In the genomic region with DNA sequence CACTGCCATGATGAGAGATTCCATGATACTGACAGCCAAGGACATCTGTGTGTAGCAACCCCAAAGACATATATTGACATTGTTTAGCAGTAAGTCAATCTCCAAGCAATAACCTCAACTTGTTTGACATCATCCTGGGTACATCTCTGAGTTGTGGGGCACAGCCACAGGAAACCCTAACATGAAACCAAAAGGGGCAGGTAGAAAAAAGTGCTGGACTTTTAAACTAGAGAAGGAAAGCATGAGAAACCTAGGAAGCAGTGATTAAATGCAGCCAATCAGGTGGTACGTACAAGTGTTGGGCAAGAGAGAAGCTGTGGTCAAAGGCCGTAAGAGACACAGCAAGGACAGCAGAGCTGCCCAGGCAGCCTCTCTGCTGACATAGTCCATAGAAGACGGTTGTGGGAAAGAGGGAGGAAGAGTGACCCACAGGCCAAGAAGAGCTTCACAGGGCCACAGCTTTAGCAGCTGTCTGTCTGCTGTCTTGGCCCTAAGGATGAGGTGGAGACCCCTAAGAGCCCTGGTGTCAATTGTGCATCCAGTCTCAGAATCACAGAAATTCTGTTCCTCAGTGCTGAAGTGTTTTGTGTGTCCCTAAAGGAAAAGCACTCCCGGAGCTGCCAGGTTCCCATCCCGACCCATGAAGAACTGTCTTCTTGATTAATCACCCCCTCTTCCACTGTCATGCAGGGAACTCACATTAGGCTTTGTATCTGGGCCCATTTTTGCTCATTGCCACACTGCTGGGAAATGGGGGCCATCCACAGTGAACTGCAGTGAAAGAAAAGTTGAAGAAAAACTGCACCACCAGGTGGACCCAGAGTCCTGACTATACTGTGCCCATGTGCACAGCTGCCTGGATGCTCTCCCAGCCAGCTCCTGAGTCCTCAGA, we compare ENCODE assay signal across 9 cellular contexts. TPM values are rescaled to one million over a fixed set of nuclear protein-coding genes. Genes with fewer than 3 reads are reported as not detected.
A peak's percentile ranks its signal among the peaks of the same experiment; 100 is the strongest.
DNase-seq lines count a peak whose midpoint lies in the region; ATAC-seq and TF ChIP-seq lines count a peak whose summit lies in the region.
"Had no signal": no experiment of that assay in that cellular context is flagged by ENCODE, and none has a peak within 500 bp of the region (broad histone marks: within the 10 kb centered on the region; RNA-seq: fewer than 3 reads in every experiment).

No MANE protein-coding gene starts in this region.

- peak; percentile 74 for ATAC-seq in HG03342 (IDR thresholded peaks at IDR 0.05; ENCODE audit: unreplicated experiment)
- ATAC-seq in naive thymus-derived CD8-positive, alpha-beta T cell = no peak

- no peaks in the 10 kb centered on the region for H3K27me3 ChIP-seq in PC-9 (ENCODE audit: insufficient read depth, low read depth)
- H3K27me3 ChIP-seq in parathyroid adenoma (ENCODE audit: control insufficient read depth, insufficient read depth, low read length) = no peaks in the 10 kb centered on the region
- H3K27me3 ChIP-seq: pancreas had no signal

- H3K9me3 ChIP-seq in PC-9 (ENCODE audit: insufficient read depth, low read depth) (no peaks in the 10 kb centered on the region), parathyroid adenoma (ENCODE audit: control insufficient read depth, low read length) (no peaks in the 10 kb centered on the region)
- H3K9me3 ChIP-seq: pancreas had no signal

- H3K27ac Mint-ChIP-seq in naive thymus-derived CD8-positive, alpha-beta T cell = no peak overlapping the region
- H3K27ac Mint-ChIP-seq: activated B cell treated with CpG ODN at 0.5 μM for 24 hours had no signal

- H3K9ac ChIP-seq in parathyroid adenoma = no peak overlapping the region

- H3K9me2 ChIP-seq in PC-9 (ENCODE audit: insufficient read depth) = no peaks in the 10 kb centered on the region

- POLR2A ChIA-PET in PC-9 (lab: Charles Lee; ENCODE audit: unreplicated experiment) = no interaction called here
- POLR2A ChIA-PET in naive thymus-derived CD8-positive, alpha-beta T cell (lab: Charles Lee) = no interaction called here

- H3K27ac ChIP-seq in PC-9 = no peak overlapping the region
- H3K27ac ChIP-seq in parathyroid adenoma = peak overlapping the region; percentile 0
- H3K27ac ChIP-seq: pancreas had no signal

- H3K36me3 Mint-ChIP-seq in naive thymus-derived CD8-positive, alpha-beta T cell = peaks cover 0 to 2% (median 0%) of the 10 kb centered on the region in 3 donors

- no peak overlapping the region for H3K4me3 Mint-ChIP-seq in naive thymus-derived CD8-positive, alpha-beta T cell
- H3K4me3 Mint-ChIP-seq: activated B cell treated with CpG ODN at 0.5 μM for 24 hours had no signal

- no peaks in the 10 kb centered on the region for H4K20me1 ChIP-seq in PC-9 (ENCODE audit: insufficient read depth)

- H3K27me3 Mint-ChIP-seq in naive thymus-derived CD8-positive, alpha-beta T cell = peaks cover 0 to 3% (median 0%) of the 10 kb centered on the region in 5 donors
- H3K27me3 Mint-ChIP-seq: activated B cell treated with CpG ODN at 0.5 μM for 24 hours had no signal

- peaks cover 0 to 3% (median 0%) of the 10 kb centered on the region in 9 donors for H3K9me3 Mint-ChIP-seq in naive thymus-derived CD8-positive, alpha-beta T cell
- H3K9me3 Mint-ChIP-seq: activated B cell treated with CpG ODN at 0.5 μM for 24 hours had no signal

- no peaks in the 10 kb centered on the region for H3K4me1 ChIP-seq in PC-9 (replicated peaks; ENCODE audit: insufficient read depth)
- H3K4me1 ChIP-seq in parathyroid adenoma = peaks cover 5% of the 10 kb centered on the region
- H3K4me1 ChIP-seq: pancreas had no signal

- no peak overlapping the region for H3K4me2 ChIP-seq in PC-9
- H3K4me2 ChIP-seq in parathyroid adenoma (ENCODE audit: low read length) = no peak overlapping the region

- BruUV-seq in PC-9 (replicated peaks; lab: Mats Ljungman, UMichigan) = no TSS peak

- DNase-seq in EL = peak; percentile 49
- DNase-seq in PC-9 = peak; percentile 45 to 46
- DNase-seq in epithelial cell of proximal tubule (ENCODE audit: low read depth) = no peak
- DNase-seq in amniotic stem cell (lab: John Stamatoyannopoulos, UW) = no peak
- DNase-seq in naive thymus-derived CD8-positive, alpha-beta T cell = no peak
- DNase-seq: activated B cell treated with CpG ODN at 0.5 μM for 24 hours, pancreas had no signal

- H3K4me1 Mint-ChIP-seq in naive thymus-derived CD8-positive, alpha-beta T cell = no peaks in the 10 kb centered on the region
- H3K4me1 Mint-ChIP-seq: activated B cell treated with CpG ODN at 0.5 μM for 24 hours had no signal

- H2AFZ ChIP-seq in PC-9 (no peak overlapping the region), parathyroid adenoma (peak overlapping the region; percentile 58)

- H3F3A ChIP-seq in PC-9 (ENCODE audit: insufficient read depth, low read depth) = no peaks in the 10 kb centered on the region

- H3K79me2 ChIP-seq in PC-9 (ENCODE audit: low read depth) (no peaks in the 10 kb centered on the region), parathyroid adenoma (no peaks in the 10 kb centered on the region)

- CTCF ChIA-PET in PC-9 (lab: Charles Lee) = interaction anchor here (0.8 kb wide), 1 partner anchor 282 kb away, joined by 3 read pairs; no protein-coding TSS in a partner anchor

- TF ChIP-seq CTCF in PC-9 (conservative IDR thresholded peaks at IDR 0.05) (peak; percentile 68), epithelial cell of proximal tubule (conservative IDR thresholded peaks at IDR 0.05; ENCODE audit: low read depth, low read length) (peak; percentile 53), parathyroid adenoma (IDR thresholded peaks at IDR 0.05) (peak; percentile 46)

- no peaks in the 10 kb centered on the region for H3K36me3 ChIP-seq in PC-9 (ENCODE audit: low read depth)
- H3K36me3 ChIP-seq in parathyroid adenoma (ENCODE audit: control insufficient read depth, insufficient read depth, low read length) = no peaks in the 10 kb centered on the region
- H3K36me3 ChIP-seq: pancreas had no signal

- intact Hi-C loops in PC-9 (cut with micrococcal nuclease; ENCODE audit: unreplicated experiment) = loop anchor here (5.0 kb wide), 2 partner anchors 252 to 1067 kb away; partner anchors contain the start of gene HOXD12

- no peak overlapping the region for H3K4me3 ChIP-seq in PC-9
- no peak overlapping the region for H3K4me3 ChIP-seq in epithelial cell of proximal tubule (ENCODE audit: low read depth, low read length)
- H3K4me3 ChIP-seq in parathyroid adenoma (ENCODE audit: low read depth, low read length) = no peak overlapping the region
- H3K4me3 ChIP-seq: pancreas had no signal

RNA-seq across cellular contexts. Expression of gene CHN1, which starts 25.4 kb away (rescaled TPM):
- total RNA-seq in PC-9 (2021) (11.8 and 14.0 TPM in 2 replicates), epithelial cell of proximal tubule (12.2 and 22.5 TPM in 2 replicates)
- total RNA-seq in naive thymus-derived CD8-positive, alpha-beta T cell = 1 to 10 TPM; 1.8 to 1.9 TPM
- 1 to 10 TPM in 1 of 3 donors, under 1 TPM in 2; 0.58 to 2.2 (median 0.74) TPM for polyA plus RNA-seq in naive thymus-derived CD8-positive, alpha-beta T cell

Comparison
In these comparisons a context has a peak if more than half of its experiments do, and no peak if none do; other contexts are left out.
1. DNase-seq: peak in EL (single experiment) and PC-9 (2 of 2); none in epithelial cell of proximal tubule (single experiment), amniotic stem cell (single experiment) and naive thymus-derived CD8-positive, alpha-beta T cell (0 of 10).
2. Peak in every context shown above with its lines, with median percentiles within 50 percentile points of each other: CTCF ChIP-seq.